ENCODE assay signal across 11 cellular contexts in genomic region chr2:197431858-197432257, GRCh38. TPM values are rescaled to one million over a fixed set of nuclear protein-coding genes. Genes with fewer than 3 reads are reported as not detected.
DNase-seq lines count a peak whose midpoint lies in the region; ATAC-seq and TF ChIP-seq lines count a peak whose summit lies in the region.
"Had no signal": no experiment of that assay in that cellular context is flagged by ENCODE, and none has a peak within 500 bp of the region (broad histone marks: within the 10 kb centered on the region; RNA-seq: fewer than 3 reads in every experiment).

No MANE protein-coding gene starts in this region.

- no peaks in the 10 kb centered on the region for H3K9me3 ChIP-seq in OCI-LY3 (ENCODE audit: insufficient read depth, low read length)

- no peaks in the 10 kb centered on the region for H3K9me3 Mint-ChIP-seq in effector memory CD8-positive, alpha-beta T cell
- no peaks in the 10 kb centered on the region for H3K9me3 Mint-ChIP-seq in progenitor cell of endocrine pancreas (ENCODE audit: low read depth)

- no peaks in the 10 kb centered on the region for H3K27me3 ChIP-seq in OCI-LY3 (ENCODE audit: low read depth, low read length)

- ATAC-seq in effector memory CD8-positive, alpha-beta T cell (replicated peaks) = no peak

- DNase-seq in GM12864 (ENCODE audit: low read depth) (no peak), progenitor cell of endocrine pancreas (ENCODE audit: low spot score, unreplicated experiment) (no peak), GM19240 (ENCODE audit: insufficient read length, low spot score) (no peak), NCI-H446 (lab: John Stamatoyannopoulos, UW) (no peak), activated gamma-delta T cell (lab: John Stamatoyannopoulos, UW) (no peak)
- DNase-seq in effector memory CD8-positive, alpha-beta T cell = no peak
- DNase-seq: activated CD8-positive, alpha-beta memory T cell treated with anti-CD3 and anti-CD28 coated beads for 24 hours; head of caudate nucleus; NCI-H2029 treated with DMSO at 0.1 percent for 48 hours; stimulated activated naive CD4-positive, alpha-beta T cell had no signal

- peaks cover 9% of the 10 kb centered on the region for H3K36me3 ChIP-seq in OCI-LY3 (replicated peaks; ENCODE audit: low read depth, low read length)

- peaks cover 52% of the 10 kb centered on the region for H3K36me3 Mint-ChIP-seq in effector memory CD8-positive, alpha-beta T cell (ENCODE audit: insufficient read depth)
- H3K36me3 Mint-ChIP-seq in progenitor cell of endocrine pancreas (ENCODE audit: insufficient read depth) = peaks cover 9% of the 10 kb centered on the region

- H3K4me3 ChIP-seq in GM12864 (ENCODE audit: low read depth, low read length) = peak overlapping the region; percentile 67; the same call in 1 of the 2 replicates
- H3K4me3 ChIP-seq in OCI-LY3 (ENCODE audit: low read length) = peak overlapping the region; percentile 9; the same call in 1 of the 2 replicates

- H2AFZ ChIP-seq in OCI-LY3 (ENCODE audit: low read depth, low read length) = no peak overlapping the region

- H3K27ac ChIP-seq in OCI-LY3 (ENCODE audit: low read length) = no peak overlapping the region

- H3K4me1 Mint-ChIP-seq in effector memory CD8-positive, alpha-beta T cell (ENCODE audit: low read depth in 2 of 2) = peaks cover 56 to 70% of the 10 kb centered on the region in 2 donors
- H3K4me1 Mint-ChIP-seq in progenitor cell of endocrine pancreas (ENCODE audit: low read depth) = peaks cover 40% of the 10 kb centered on the region

- H3K9ac ChIP-seq in OCI-LY3 (ENCODE audit: low read length) = no peak overlapping the region

- H3K27ac Mint-ChIP-seq in effector memory CD8-positive, alpha-beta T cell = peak overlapping the region; percentile 79 to 86
- peak overlapping the region; percentile 30 for H3K27ac Mint-ChIP-seq in progenitor cell of endocrine pancreas

- H3K27me3 Mint-ChIP-seq in effector memory CD8-positive, alpha-beta T cell = no peaks in the 10 kb centered on the region
- H3K27me3 Mint-ChIP-seq in progenitor cell of endocrine pancreas = no peaks in the 10 kb centered on the region

- H3K4me2 ChIP-seq in OCI-LY3 (ENCODE audit: low read length) = peak overlapping the region; percentile 95

- TF ChIP-seq CTCF in GM12864 (IDR thresholded peaks at IDR 0.05; ENCODE audit: low read depth, low read length, missing control alignments) (no peak), OCI-LY3 (IDR thresholded peaks at IDR 0.05; ENCODE audit: low read depth, low read length) (no peak), progenitor cell of endocrine pancreas (IDR thresholded peaks at IDR 0.05; ENCODE audit: unreplicated experiment) (no peak)

- peaks cover 55% of the 10 kb centered on the region for H3K4me1 ChIP-seq in OCI-LY3 (ENCODE audit: low read length)

- peaks cover 93% of the 10 kb centered on the region for H3K79me2 ChIP-seq in OCI-LY3 (ENCODE audit: low read length)

- peak overlapping the region; percentile 98 for H3K4me3 Mint-ChIP-seq in effector memory CD8-positive, alpha-beta T cell
- H3K4me3 Mint-ChIP-seq in progenitor cell of endocrine pancreas (ENCODE audit: low read depth) = peak overlapping the region; percentile 95

- H4K20me1 ChIP-seq in OCI-LY3 (ENCODE audit: insufficient read depth, low read length) = peaks cover 73% of the 10 kb centered on the region

RNA-seq across cellular contexts. Expression of gene SF3B1, which starts 3.0 kb away (rescaled TPM):
- 348 and 370 TPM in 2 replicates for total RNA-seq in progenitor cell of endocrine pancreas

RNA-seq across cellular contexts. Expression of gene COQ10B, which starts 21.5 kb away (rescaled TPM):
- 11.0 and 11.8 TPM in 2 replicates for total RNA-seq in progenitor cell of endocrine pancreas
